Comparison of ENCODE assay signal across 25 cellular contexts in the genomic region with DNA sequence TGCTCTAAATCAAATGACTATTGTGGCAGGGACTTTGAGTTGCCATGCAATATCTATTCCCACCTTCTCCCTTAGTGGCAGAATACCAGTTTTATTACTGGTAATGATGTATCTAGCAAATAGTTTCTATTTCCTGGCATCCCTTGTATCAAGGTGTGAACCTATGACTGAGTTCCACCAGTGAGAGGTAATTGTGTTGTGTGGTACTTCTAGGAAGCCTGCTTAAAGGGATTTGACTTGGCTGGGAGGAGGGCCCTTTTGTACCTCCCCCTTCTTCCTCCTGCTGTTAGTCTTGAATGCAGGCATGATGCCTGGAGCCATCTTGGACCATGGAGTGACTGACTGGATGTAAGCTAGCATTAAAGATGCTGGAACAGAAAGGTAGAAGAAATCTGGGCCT.
"Had no signal": no experiment of that assay in that cellular context is flagged by ENCODE, and none has a peak within 500 bp of the region (broad histone marks: within the 10 kb centered on the region; RNA-seq: fewer than 3 reads in every experiment).

No MANE protein-coding gene starts in this region.

- H3K4me3 ChIP-seq: body of pancreas, esophagus squamous epithelium, ovary, transverse colon had no signal

- H3K4me3 Mint-ChIP-seq: activated naive CD4-positive, alpha-beta T cell treated with anti-CD3 and anti-CD28 coated beads, Interleukin-2, amount 50 U/mL, for 24 hours; memory B cell; naive thymus-derived CD4-positive, alpha-beta T cell; stimulated activated memory B cell treated with anti-CD40 and anti-IgM and Interleukin-4, amounts not matched to agents 10 μg/mL and 1 μg/mL and 100 μg/mL, for 72 hours; T-helper 2 cell treated with Interferon-gamma antibody and Interleukin-4, amounts not matched to agents 5 μg/mL and 100 μg/mL, for 36 hours had no signal

- H3K27ac ChIP-seq: body of pancreas, epithelial cell of prostate, esophagus squamous epithelium, ovary, transverse colon had no signal

- H3K27ac Mint-ChIP-seq: activated naive CD4-positive, alpha-beta T cell treated with anti-CD3 and anti-CD28 coated beads, Interleukin-2, amount 50 U/mL, for 24 hours; activated T-helper 2 cell treated with anti-CD3 and anti-CD28 coated beads, Interferon-gamma antibody, Interleukin-2, Interleukin-4, amounts not matched to agents 10 μg/mL and 5 μg/mL and 100 μg/mL, durations not matched to agents 14 hours and 24 hours and 36 hours; memory B cell; progenitor cell of endocrine pancreas; stimulated activated memory B cell treated with anti-CD40 and anti-IgM and Interleukin-4, amounts not matched to agents 10 μg/mL and 1 μg/mL and 100 μg/mL, for 72 hours; T-helper 2 cell treated with Interferon-gamma antibody and Interleukin-4, amounts not matched to agents 5 μg/mL and 100 μg/mL, for 36 hours had no signal

- H3K9me3 Mint-ChIP-seq: activated naive CD4-positive, alpha-beta T cell treated with anti-CD3 and anti-CD28 coated beads, Interleukin-2, amount 50 U/mL, for 24 hours; activated T-helper 2 cell treated with anti-CD3 and anti-CD28 coated beads, Interferon-gamma antibody, Interleukin-2, Interleukin-4, amounts not matched to agents 10 μg/mL and 5 μg/mL and 100 μg/mL, durations not matched to agents 14 hours and 24 hours and 36 hours; memory B cell; naive thymus-derived CD4-positive, alpha-beta T cell; stimulated activated memory B cell treated with anti-CD40 and anti-IgM and Interleukin-4, amounts not matched to agents 10 μg/mL and 1 μg/mL and 100 μg/mL, for 72 hours; T-helper 2 cell treated with Interferon-gamma antibody and Interleukin-4, amounts not matched to agents 5 μg/mL and 100 μg/mL, for 36 hours had no signal

- H3K27me3 ChIP-seq: body of pancreas, esophagus squamous epithelium, ovary, transverse colon had no signal

- ATAC-seq: body of pancreas; left colon; sciatic nerve; stimulated activated memory B cell treated with anti-CD40 and anti-IgM and Interleukin-4, amounts not matched to agents 10 μg/mL and 1 μg/mL and 100 μg/mL, for 72 hours had no signal

- H3K4me1 ChIP-seq: body of pancreas, esophagus squamous epithelium, transverse colon had no signal

- H3K4me1 Mint-ChIP-seq: activated naive CD4-positive, alpha-beta T cell treated with anti-CD3 and anti-CD28 coated beads, Interleukin-2, amount 50 U/mL, for 24 hours; memory B cell; naive thymus-derived CD4-positive, alpha-beta T cell; stimulated activated memory B cell treated with anti-CD40 and anti-IgM and Interleukin-4, amounts not matched to agents 10 μg/mL and 1 μg/mL and 100 μg/mL, for 72 hours had no signal

- H3K36me3 Mint-ChIP-seq: activated naive CD4-positive, alpha-beta T cell treated with anti-CD3 and anti-CD28 coated beads, Interleukin-2, amount 50 U/mL, for 24 hours; memory B cell; naive thymus-derived CD4-positive, alpha-beta T cell; stimulated activated memory B cell treated with anti-CD40 and anti-IgM and Interleukin-4, amounts not matched to agents 10 μg/mL and 1 μg/mL and 100 μg/mL, for 72 hours had no signal

- H3K36me3 ChIP-seq: esophagus squamous epithelium, ovary, transverse colon had no signal

- H3K9me3 ChIP-seq: body of pancreas, esophagus squamous epithelium, ovary, transverse colon had no signal

- DNase-seq: activated CD4-positive, alpha-beta T cell treated with anti-CD3 and anti-CD28 coated beads for 4 hours; activated CD4-positive, alpha-beta T cell treated with anti-CD3 and anti-CD28 coated beads, Interleukin-2, amount 50 U/mL, for 48 hours; activated CD4-positive, CD25-positive, alpha-beta regulatory T cell; activated T-cell treated with anti-CD3 and anti-CD28 coated beads, Interleukin-2, amount 50 U/mL, for 48 hours; anterior cingulate cortex; body of pancreas; effector CD4-positive, alpha-beta T cell; esophagus squamous epithelium; kidney; left colon; midbrain; naive thymus-derived CD4-positive, alpha-beta T cell; ovary; retina; stimulated activated CD4-positive, alpha-beta T cell treated with anti-CD3 and anti-CD28 coated beads, Interleukin-4, amount 100 ng/mL, for 24 hours; T-helper 1 cell; transverse colon had no signal

- H3K27me3 Mint-ChIP-seq: progenitor cell of endocrine pancreas; stimulated activated memory B cell treated with anti-CD40 and anti-IgM and Interleukin-4, amounts not matched to agents 10 μg/mL and 1 μg/mL and 100 μg/mL, for 72 hours had no signal
